ENCODE assay signal across 1 cellular context in the genomic region with DNA sequence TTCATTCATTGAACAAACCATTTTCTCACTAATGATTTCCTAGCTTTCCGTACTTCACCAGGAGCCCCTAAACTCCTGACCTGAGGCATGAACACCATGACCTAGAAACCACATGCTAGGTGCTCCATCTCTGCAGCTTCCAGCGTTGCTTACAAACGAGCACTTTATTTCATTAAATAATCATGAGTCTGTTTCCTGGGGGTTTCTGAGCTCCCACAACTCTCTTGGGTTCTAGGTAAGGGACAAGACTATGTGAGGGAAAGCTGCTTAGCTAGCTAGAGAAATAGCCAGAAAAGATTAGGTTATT.
A peak's percentile ranks its signal among the peaks of the same experiment; 100 is the strongest.
TF ChIP-seq lines count a peak whose summit lies in the region.

No MANE protein-coding gene starts in this region.

TF ChIP-seq in HepG2, 621 proteins besides CTCF, POLR2A, EP300 and RAD21 (continued from another document):
- TF ChIP-seq U2AF1 (optimal IDR thresholded peaks at IDR 0.05; ENCODE audit: low read depth, low read length), result no peak
- TF ChIP-seq STAT6 (CRISPR knock-in tag; IDR thresholded peaks at IDR 0.05; ENCODE audit: borderline replicate concordance), result no peak
- 0 out of 2 replicates have a peak, but pooled peaks have one; percentile 2 for TF ChIP-seq MIXL1 (CRISPR knock-in tag; IDR thresholded peaks at IDR 0.05)
- TF ChIP-seq, protein P1, sequence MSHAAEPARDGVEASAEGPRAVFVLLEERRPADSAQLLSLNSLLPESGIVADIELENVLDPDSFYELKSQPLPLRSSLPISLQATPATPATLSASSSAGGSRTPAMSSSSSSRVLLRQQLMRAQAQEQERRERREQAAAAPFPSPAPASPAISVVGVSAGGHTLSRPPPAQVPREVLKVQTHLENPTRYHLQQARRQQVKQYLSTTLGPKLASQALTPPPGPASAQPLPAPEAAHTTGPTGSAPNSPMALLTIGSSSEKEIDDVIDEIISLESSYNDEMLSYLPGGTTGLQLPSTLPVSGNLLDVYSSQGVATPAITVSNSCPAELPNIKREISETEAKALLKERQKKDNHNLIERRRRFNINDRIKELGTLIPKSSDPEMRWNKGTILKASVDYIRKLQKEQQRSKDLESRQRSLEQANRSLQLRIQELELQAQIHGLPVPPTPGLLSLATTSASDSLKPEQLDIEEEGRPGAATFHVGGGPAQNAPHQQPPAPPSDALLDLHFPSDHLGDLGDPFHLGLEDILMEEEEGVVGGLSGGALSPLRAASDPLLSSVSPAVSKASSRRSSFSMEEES (CRISPR knock-in tag; IDR thresholded peaks at IDR 0.05), result no peak
- no peak for TF ChIP-seq MAFF (IDR thresholded peaks at IDR 0.05; ENCODE audit: low read depth, low read length)
- no peak for TF ChIP-seq ZBTB37 (CRISPR knock-in tag; IDR thresholded peaks at IDR 0.05)
- no peak for TF ChIP-seq ZNF414 (CRISPR knock-in tag; IDR thresholded peaks at IDR 0.05)
- TF ChIP-seq ZNF589 (CRISPR knock-in tag; conservative IDR thresholded peaks at IDR 0.05), result no peak
- TF ChIP-seq GFI1 (CRISPR knock-in tag; IDR thresholded peaks at IDR 0.05; ENCODE audit: borderline replicate concordance), result no peak
- no peak for TF ChIP-seq THYN1 (CRISPR knock-in tag; IDR thresholded peaks at IDR 0.05; ENCODE audit: borderline replicate concordance, low read depth)
- no peak for TF ChIP-seq ATAD3A (CRISPR knock-in tag; IDR thresholded peaks at IDR 0.05)
- TF ChIP-seq XBP1 (CRISPR knock-in tag; IDR thresholded peaks at IDR 0.05), result no peak
- TF ChIP-seq ZNF234 (CRISPR knock-in tag; conservative IDR thresholded peaks at IDR 0.05), result no peak
- 0 out of 2 replicates have a peak, but pooled peaks have one; percentile 1 for TF ChIP-seq THAP11 (CRISPR knock-in tag; IDR thresholded peaks at IDR 0.05)
- TF ChIP-seq, protein P2, sequence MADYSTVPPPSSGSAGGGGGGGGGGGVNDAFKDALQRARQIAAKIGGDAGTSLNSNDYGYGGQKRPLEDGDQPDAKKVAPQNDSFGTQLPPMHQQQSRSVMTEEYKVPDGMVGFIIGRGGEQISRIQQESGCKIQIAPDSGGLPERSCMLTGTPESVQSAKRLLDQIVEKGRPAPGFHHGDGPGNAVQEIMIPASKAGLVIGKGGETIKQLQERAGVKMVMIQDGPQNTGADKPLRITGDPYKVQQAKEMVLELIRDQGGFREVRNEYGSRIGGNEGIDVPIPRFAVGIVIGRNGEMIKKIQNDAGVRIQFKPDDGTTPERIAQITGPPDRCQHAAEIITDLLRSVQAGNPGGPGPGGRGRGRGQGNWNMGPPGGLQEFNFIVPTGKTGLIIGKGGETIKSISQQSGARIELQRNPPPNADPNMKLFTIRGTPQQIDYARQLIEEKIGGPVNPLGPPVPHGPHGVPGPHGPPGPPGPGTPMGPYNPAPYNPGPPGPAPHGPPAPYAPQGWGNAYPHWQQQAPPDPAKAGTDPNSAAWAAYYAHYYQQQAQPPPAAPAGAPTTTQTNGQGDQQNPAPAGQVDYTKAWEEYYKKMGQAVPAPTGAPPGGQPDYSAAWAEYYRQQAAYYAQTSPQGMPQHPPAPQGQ (CRISPR knock-in tag; IDR thresholded peaks at IDR 0.05; ENCODE audit: borderline replicate concordance), result no peak
- no peak for TF ChIP-seq ZNF737 (CRISPR knock-in tag; IDR thresholded peaks at IDR 0.05; ENCODE audit: borderline replicate concordance)
- TF ChIP-seq ZSCAN30 (CRISPR knock-in tag; IDR thresholded peaks at IDR 0.05), result 0 out of 2 replicates have a peak, but pooled peaks have one; percentile 32
- TF ChIP-seq SRSF9 (IDR thresholded peaks at IDR 0.05; ENCODE audit: borderline replicate concordance, insufficient read depth, low read depth, low read length, poor library complexity, severe bottlenecking), result no peak
